Comparison of ENCODE assay signal across 8 cellular contexts in the genomic region with DNA sequence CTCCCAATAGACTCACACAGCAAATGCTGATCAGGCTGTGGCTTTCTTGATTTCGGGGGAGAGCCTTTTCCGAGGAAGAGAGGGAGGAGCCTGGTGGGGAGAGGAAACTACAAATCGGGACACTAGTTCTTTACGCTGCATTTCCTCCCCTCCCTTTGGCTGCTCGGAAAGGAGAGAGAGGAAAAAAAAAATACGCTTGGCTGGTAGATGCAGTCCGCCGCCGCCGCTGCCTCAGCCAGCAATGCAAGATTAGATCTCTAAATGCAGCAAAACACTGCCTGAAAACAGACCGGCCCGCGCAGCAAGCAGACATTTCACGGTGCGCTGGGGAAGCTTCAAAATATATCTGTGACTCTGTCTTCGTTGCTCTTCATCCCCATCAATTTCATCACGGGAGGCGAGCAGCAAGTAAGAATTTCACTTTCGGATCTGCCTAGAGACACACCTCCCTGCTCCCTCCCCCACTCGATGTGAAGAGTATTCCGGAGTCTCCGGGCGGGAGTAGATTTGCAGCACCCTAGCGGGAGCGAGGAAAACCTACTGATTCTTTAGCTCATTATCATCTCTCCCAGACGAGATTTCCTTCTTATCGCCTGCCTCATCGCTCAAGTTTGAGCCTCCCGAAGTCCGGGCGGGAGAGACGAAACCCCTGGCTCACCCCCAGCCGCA. TPM values are rescaled to one million over a fixed set of nuclear protein-coding genes. Genes with fewer than 3 reads are reported as not detected.
DNase-seq lines count a peak whose midpoint lies in the region; ATAC-seq and TF ChIP-seq lines count a peak whose summit lies in the region.

A gene with protein sequence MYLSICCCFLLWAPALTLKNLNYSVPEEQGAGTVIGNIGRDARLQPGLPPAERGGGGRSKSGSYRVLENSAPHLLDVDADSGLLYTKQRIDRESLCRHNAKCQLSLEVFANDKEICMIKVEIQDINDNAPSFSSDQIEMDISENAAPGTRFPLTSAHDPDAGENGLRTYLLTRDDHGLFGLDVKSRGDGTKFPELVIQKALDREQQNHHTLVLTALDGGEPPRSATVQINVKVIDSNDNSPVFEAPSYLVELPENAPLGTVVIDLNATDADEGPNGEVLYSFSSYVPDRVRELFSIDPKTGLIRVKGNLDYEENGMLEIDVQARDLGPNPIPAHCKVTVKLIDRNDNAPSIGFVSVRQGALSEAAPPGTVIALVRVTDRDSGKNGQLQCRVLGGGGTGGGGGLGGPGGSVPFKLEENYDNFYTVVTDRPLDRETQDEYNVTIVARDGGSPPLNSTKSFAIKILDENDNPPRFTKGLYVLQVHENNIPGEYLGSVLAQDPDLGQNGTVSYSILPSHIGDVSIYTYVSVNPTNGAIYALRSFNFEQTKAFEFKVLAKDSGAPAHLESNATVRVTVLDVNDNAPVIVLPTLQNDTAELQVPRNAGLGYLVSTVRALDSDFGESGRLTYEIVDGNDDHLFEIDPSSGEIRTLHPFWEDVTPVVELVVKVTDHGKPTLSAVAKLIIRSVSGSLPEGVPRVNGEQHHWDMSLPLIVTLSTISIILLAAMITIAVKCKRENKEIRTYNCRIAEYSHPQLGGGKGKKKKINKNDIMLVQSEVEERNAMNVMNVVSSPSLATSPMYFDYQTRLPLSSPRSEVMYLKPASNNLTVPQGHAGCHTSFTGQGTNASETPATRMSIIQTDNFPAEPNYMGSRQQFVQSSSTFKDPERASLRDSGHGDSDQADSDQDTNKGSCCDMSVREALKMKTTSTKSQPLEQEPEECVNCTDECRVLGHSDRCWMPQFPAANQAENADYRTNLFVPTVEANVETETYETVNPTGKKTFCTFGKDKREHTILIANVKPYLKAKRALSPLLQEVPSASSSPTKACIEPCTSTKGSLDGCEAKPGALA (N-terminal part only) (plus strand): TSS at position 138 of the 669 bp plus-strand sequence. CDS start 803 bp downstream, outside the sequence.

- H3K9ac ChIP-seq in fibroblast of lung (ENCODE audit: insufficient read depth, low read length): no peak within 1 kb of the TSS

- peak within 1 kb of the TSS; percentile 45 for H3K4me2 ChIP-seq in fibroblast of lung (ENCODE audit: extremely low read depth, insufficient read depth, low read length)

- peak within 1 kb of the TSS; percentile 30 to 89 (median 52) for H3K4me3 ChIP-seq in fibroblast of lung (replicated peaks in 1 of 4; ENCODE audit: control extremely low read depth in 1 of 4, insufficient read depth in 1 of 4, low read depth in 3 of 4, low read length in 4 of 4)
- peak within 1 kb of the TSS; percentile 69 to 86 for H3K4me3 ChIP-seq in muscle layer of duodenum (ENCODE audit: low read depth in 1 of 2, low read length in 2 of 2)

- peak within 1 kb of the TSS; percentile 66 for H2AFZ ChIP-seq in fibroblast of lung (ENCODE audit: low read length)

- no peaks in the 10 kb centered on the region for H3K79me2 ChIP-seq in fibroblast of lung (ENCODE audit: control insufficient read depth, insufficient read depth, low read length)

- no peak within 1 kb of the TSS for H3K27ac Mint-ChIP-seq in activated naive CD4-positive, alpha-beta T cell treated with anti-CD3 and anti-CD28 coated beads for 36 hours
- H3K27ac Mint-ChIP-seq in activated CD4-positive, alpha-beta memory T cell treated with anti-CD3 and anti-CD28 coated beads for 36 hours: no peak within 1 kb of the TSS

- DNase-seq in activated naive CD4-positive, alpha-beta T cell treated with anti-CD3 and anti-CD28 coated beads for 36 hours: no peak
- DNase-seq in activated naive CD4-positive, alpha-beta T cell (lab: John Stamatoyannopoulos, UW): no peak
- peak; percentile 15 for DNase-seq in activated CD4-positive, alpha-beta memory T cell treated with anti-CD3 and anti-CD28 coated beads for 36 hours
- DNase-seq in fibroblast of lung (ENCODE audit: low read depth in 2 of 2) (peak; percentile 70 to 74), NOMO-1 (lab: John Stamatoyannopoulos, UW; ENCODE audit: unreplicated experiment in 2 of 2) (no peak)

- ATAC-seq in GM18873 (IDR thresholded peaks at IDR 0.05; ENCODE audit: low FRiP score, unreplicated experiment) (no peak), HG02973 (IDR thresholded peaks at IDR 0.05; ENCODE audit: unreplicated experiment) (no peak)

- H3K9me3 ChIP-seq in fibroblast of lung (ENCODE audit: control insufficient read depth, insufficient read depth, low read depth, low read length) (no peaks in the 10 kb centered on the region), muscle layer of duodenum (ENCODE audit: control insufficient read depth in 1 of 2, low read length in 2 of 2) (no peaks in the 10 kb centered on the region)

- TF ChIP-seq CTCF in fibroblast of lung (conservative IDR thresholded peaks at IDR 0.05 in 1 of 2, IDR thresholded peaks at IDR 0.05 in 1 of 2; ENCODE audit: low read depth in 1 of 2, low read length in 2 of 2): no peak

- no peaks in the 10 kb centered on the region for H4K20me1 ChIP-seq in fibroblast of lung (ENCODE audit: control insufficient read depth, extremely low read depth, insufficient read depth, low read length)

- intact Hi-C loops in activated naive CD4-positive, alpha-beta T cell treated with anti-CD3 and anti-CD28 coated beads for 36 hours (cut with micrococcal nuclease): no loop called here
- intact Hi-C loops in activated CD4-positive, alpha-beta memory T cell treated with anti-CD3 and anti-CD28 coated beads for 36 hours (cut with micrococcal nuclease): loop anchor here (2.0 kb wide), 1 partner anchor 1687 kb away; no protein-coding TSS in a partner anchor

- CTCF ChIA-PET in activated naive CD4-positive, alpha-beta T cell treated with anti-CD3 and anti-CD28 coated beads for 36 hours (lab: Charles Lee): no interaction called here
- CTCF ChIA-PET in activated CD4-positive, alpha-beta memory T cell treated with anti-CD3 and anti-CD28 coated beads for 36 hours (lab: Charles Lee): no interaction called here

- peak within 1 kb of the TSS; percentile 57 for H3K4me3 Mint-ChIP-seq in activated naive CD4-positive, alpha-beta T cell treated with anti-CD3 and anti-CD28 coated beads for 36 hours
- H3K4me3 Mint-ChIP-seq in activated CD4-positive, alpha-beta memory T cell treated with anti-CD3 and anti-CD28 coated beads for 36 hours: peak within 1 kb of the TSS; percentile 60

- POLR2A ChIA-PET in activated CD4-positive, alpha-beta memory T cell treated with anti-CD3 and anti-CD28 coated beads for 36 hours (lab: Charles Lee): no interaction called here

- H3K4me1 ChIP-seq in fibroblast of lung (ENCODE audit: control insufficient read depth, extremely low read depth, insufficient read depth, low read length) (peaks cover 2% of the 10 kb centered on the region), muscle layer of duodenum (ENCODE audit: control insufficient read depth in 1 of 2, insufficient read depth in 2 of 2, low read length in 2 of 2) (peaks cover 0 to 43% of the 10 kb centered on the region in 2 donors)

- H3K36me3 ChIP-seq in fibroblast of lung (ENCODE audit: control insufficient read depth, insufficient read depth, low read length) (no peaks in the 10 kb centered on the region), muscle layer of duodenum (ENCODE audit: control insufficient read depth in 1 of 2, insufficient read depth in 2 of 2, low read length in 2 of 2) (no peaks in the 10 kb centered on the region)

- H3K27ac ChIP-seq in fibroblast of lung (ENCODE audit: insufficient read depth, low read length): no peak within 1 kb of the TSS
- no peak within 1 kb of the TSS for H3K27ac ChIP-seq in muscle layer of duodenum (ENCODE audit: low read length)

- H3K4me1 Mint-ChIP-seq in activated naive CD4-positive, alpha-beta T cell treated with anti-CD3 and anti-CD28 coated beads for 36 hours (ENCODE audit: low read depth): peaks cover 48% of the 10 kb centered on the region
- H3K4me1 Mint-ChIP-seq in activated CD4-positive, alpha-beta memory T cell treated with anti-CD3 and anti-CD28 coated beads for 36 hours (ENCODE audit: low read depth): peaks cover 41% of the 10 kb centered on the region

- H3K27me3 ChIP-seq in fibroblast of lung (ENCODE audit: control insufficient read depth, insufficient read depth, low read length) (peaks cover 5% of the 10 kb centered on the region), muscle layer of duodenum (ENCODE audit: low read depth, low read length) (peaks cover 46% of the 10 kb centered on the region)

- peaks cover 70% of the 10 kb centered on the region for H3K27me3 Mint-ChIP-seq in activated naive CD4-positive, alpha-beta T cell treated with anti-CD3 and anti-CD28 coated beads for 36 hours (ENCODE audit: low read depth)
- H3K27me3 Mint-ChIP-seq in activated CD4-positive, alpha-beta memory T cell treated with anti-CD3 and anti-CD28 coated beads for 36 hours: peaks cover 67% of the 10 kb centered on the region

- H3K36me3 Mint-ChIP-seq in activated naive CD4-positive, alpha-beta T cell treated with anti-CD3 and anti-CD28 coated beads for 36 hours (ENCODE audit: low read depth): peaks cover 10% of the 10 kb centered on the region
- peaks cover 10% of the 10 kb centered on the region for H3K36me3 Mint-ChIP-seq in activated CD4-positive, alpha-beta memory T cell treated with anti-CD3 and anti-CD28 coated beads for 36 hours

- peaks cover 4% of the 10 kb centered on the region for H3K9me3 Mint-ChIP-seq in activated naive CD4-positive, alpha-beta T cell treated with anti-CD3 and anti-CD28 coated beads for 36 hours
- peaks cover 11% of the 10 kb centered on the region for H3K9me3 Mint-ChIP-seq in activated CD4-positive, alpha-beta memory T cell treated with anti-CD3 and anti-CD28 coated beads for 36 hours

RNA-seq across cellular contexts. Expression of the gene that starts here (rescaled TPM):
- not detected for total RNA-seq in activated naive CD4-positive, alpha-beta T cell treated with anti-CD3 and anti-CD28 coated beads for 36 hours
- total RNA-seq in activated CD4-positive, alpha-beta memory T cell treated with anti-CD3 and anti-CD28 coated beads for 36 hours: not detected
- under 0.01 and 0.17 TPM in 2 replicates for total RNA-seq in fibroblast of lung
- polyA plus RNA-seq in fibroblast of lung: 0.01 and 0.07 TPM in 2 replicates
- 0.08 TPM in 1 of 2 replicates, not detected in the other for polyA plus RNA-seq in fibroblast of lung (2012)
- polyA minus RNA-seq in fibroblast of lung (ENCODE audit: low replicate concordance): 1.2 TPM in 1 of 2 replicates, not detected in the other

Comparison
In these comparisons a context has a peak if more than half of its experiments do, and no peak if none do; other contexts are left out.
1. Peak in DNase-seq in activated CD4-positive, alpha-beta memory T cell treated with anti-CD3 and anti-CD28 coated beads for 36 hours; RNA of the gene not detected or under 1 TPM.
2. DNase-seq: peak in fibroblast of lung (2 of 2); none in activated naive CD4-positive, alpha-beta T cell treated with anti-CD3 and anti-CD28 coated beads for 36 hours (single experiment), activated naive CD4-positive, alpha-beta T cell (0 of 4) and NOMO-1 (0 of 2).